Comparison of ENCODE assay signal across 8 cellular contexts in the genomic region with DNA sequence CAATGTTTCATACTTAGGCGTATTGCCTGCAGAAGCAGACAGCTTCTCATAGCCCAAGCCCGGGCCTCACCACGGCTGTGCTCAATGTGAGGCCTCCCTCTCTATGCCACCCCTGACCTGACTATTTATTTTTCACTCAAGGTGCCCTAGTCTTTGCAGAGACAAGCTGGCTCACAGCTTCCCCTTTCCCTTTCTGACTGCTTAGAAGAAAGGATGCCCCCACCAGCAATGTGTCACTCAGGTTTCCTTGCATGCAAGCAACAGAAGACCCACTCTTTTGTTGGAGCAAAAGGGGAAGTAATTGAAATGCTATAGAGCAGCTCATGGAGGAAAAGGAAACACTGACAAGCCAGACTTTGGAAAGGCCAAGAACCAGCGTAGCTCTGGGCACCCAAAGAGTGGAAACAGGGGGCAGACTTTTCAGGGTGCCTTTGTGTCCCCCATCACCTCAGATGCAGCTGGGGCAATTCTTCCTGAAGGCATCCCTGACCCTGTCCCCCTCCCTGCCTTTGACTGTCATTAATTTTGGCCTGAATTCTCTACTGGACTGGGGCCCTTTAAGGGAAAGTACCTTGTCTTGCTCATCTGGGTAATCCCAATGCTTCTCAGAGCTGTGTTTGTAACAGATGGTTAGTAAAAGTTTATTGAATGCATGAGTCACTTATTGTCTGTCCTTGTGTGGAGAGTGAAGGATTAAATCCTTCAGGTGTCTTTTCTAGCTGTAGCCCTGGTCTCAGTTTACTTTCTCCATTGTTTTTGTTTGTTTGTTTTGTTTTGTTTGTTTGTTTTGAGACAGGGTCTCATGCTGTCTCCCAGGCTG. TPM values are rescaled to one million over a fixed set of nuclear protein-coding genes. Genes with fewer than 3 reads are reported as not detected.
A peak's percentile ranks its signal among the peaks of the same experiment; 100 is the strongest.
DNase-seq lines count a peak whose midpoint lies in the region; ATAC-seq, FAIRE-seq and TF ChIP-seq lines count a peak whose summit lies in the region.

No MANE protein-coding gene starts in this region.

- H3K27ac Mint-ChIP-seq in mesothelial cell of epicardium = no peak overlapping the region

- peaks cover 9% of the 10 kb centered on the region for H3K27me3 Mint-ChIP-seq in mesothelial cell of epicardium (ENCODE audit: low read depth)

- H3K27me3 ChIP-seq in bronchial epithelial cell (ENCODE audit: control insufficient read depth, insufficient read depth, low read length) (peaks cover 3% of the 10 kb centered on the region), dorsolateral prefrontal cortex (no peaks in the 10 kb centered on the region)

- ATAC-seq in GM21737 (IDR thresholded peaks at IDR 0.05; ENCODE audit: unreplicated experiment) = peak; percentile 71

- H3K9me3 Mint-ChIP-seq in mesothelial cell of epicardium = no peaks in the 10 kb centered on the region

- H3K4me1 Mint-ChIP-seq in mesothelial cell of epicardium = no peaks in the 10 kb centered on the region

- TF ChIP-seq CTCF in GM10266 (IDR thresholded peaks at IDR 0.05; ENCODE audit: control insufficient read depth, insufficient read depth, low read depth, missing control alignments) (no peak), bronchial epithelial cell (IDR thresholded peaks at IDR 0.05; ENCODE audit: insufficient read depth, low read length, severe bottlenecking) (no peak), mesothelial cell of epicardium (IDR thresholded peaks at IDR 0.05; ENCODE audit: unreplicated experiment) (no peak), dorsolateral prefrontal cortex (IDR thresholded peaks at IDR 0.05 in 54 of 56, conservative IDR thresholded peaks at IDR 0.05 in 2 of 56; ENCODE audit: low read depth in 1 of 56, partially characterized antibody in 56 of 56) (no peak)

- intact Hi-C loops in dorsolateral prefrontal cortex (cut with DNase I) = no loop called here

- DNase-seq in GM10266 (ENCODE audit: extremely low spot score) = peak; percentile 67
- DNase-seq in bronchial epithelial cell (ENCODE audit: low read depth) = peak; percentile 72
- no peak for DNase-seq in ureter (ENCODE audit: low spot score)
- DNase-seq in mesothelial cell of epicardium (ENCODE audit: low spot score in 2 of 2, unreplicated experiment in 2 of 2) = no peak
- DNase-seq in globus pallidus (ENCODE audit: low spot score) = no peak
- DNase-seq in dorsolateral prefrontal cortex = no peak

- H3K36me3 ChIP-seq in KOPT-K1 (ENCODE audit: insufficient read depth, low read length) (no peaks in the 10 kb centered on the region), bronchial epithelial cell (ENCODE audit: control insufficient read depth, insufficient read depth, low read length) (no peaks in the 10 kb centered on the region)

- no peak for FAIRE-seq in bronchial epithelial cell (lab: Jason Lieb, UNC)

- H3K4me3 ChIP-seq in bronchial epithelial cell (ENCODE audit: low read depth, low read length) (no peak overlapping the region), dorsolateral prefrontal cortex (no peak overlapping the region)

- H3K4me3 Mint-ChIP-seq in mesothelial cell of epicardium = no peak overlapping the region

- no peaks in the 10 kb centered on the region for H3K9me3 ChIP-seq in KOPT-K1 (ENCODE audit: insufficient read depth, low read length, poor library complexity, severe bottlenecking)

- H3K27ac ChIP-seq in KOPT-K1 (ENCODE audit: low read depth, low read length, poor library complexity, severe bottlenecking) = peak overlapping the region; percentile 66
- no peak overlapping the region for H3K27ac ChIP-seq in dorsolateral prefrontal cortex

- no peaks in the 10 kb centered on the region for H3K36me3 Mint-ChIP-seq in mesothelial cell of epicardium

RNA-seq across cellular contexts. Expression of a gene that starts 17.8 kb away (rescaled TPM):
- total RNA-seq in bronchial epithelial cell (0.90 and 1.1 TPM in 2 replicates), ureter (6.1 TPM), mesothelial cell of epicardium (8.9 to 10.7 TPM (median 9.9 TPM) in 3 replicates), dorsolateral prefrontal cortex (10 to 100 TPM in 66 of 120 experiments, 1 to 10 TPM in 54; 4.3 to 19.6 (median 10.5) TPM)

Comparison
In these comparisons a context has a peak if more than half of its experiments do, and no peak if none do; other contexts are left out.
1. DNase-seq: peak in GM10266 (single experiment) and bronchial epithelial cell (single experiment); none in ureter (single experiment), mesothelial cell of epicardium (0 of 2), globus pallidus (single experiment) and dorsolateral prefrontal cortex (0 of 10).